8 cellular contexts compared by ENCODE assay signal in genomic region chr15:83206971-83207621, GRCh38. TPM values are rescaled to one million over a fixed set of nuclear protein-coding genes. Genes with fewer than 3 reads are reported as not detected.
A peak's percentile ranks its signal among the peaks of the same experiment; 100 is the strongest.
DNase-seq lines count a peak whose midpoint lies in the region; ATAC-seq and TF ChIP-seq lines count a peak whose summit lies in the region.

No MANE protein-coding gene starts in this region.

- H3K27ac ChIP-seq in HUES6 (ENCODE audit: low read depth, low read length) = peak overlapping the region; percentile 92

- peaks cover 27% of the 10 kb centered on the region for H3K4me1 ChIP-seq in HUES6 (ENCODE audit: control insufficient read depth, insufficient read depth, low read length)

- peaks cover 42% of the 10 kb centered on the region for H3K4me1 Mint-ChIP-seq in neural crest cell

- H3K9ac ChIP-seq in HUES6 (ENCODE audit: low read length) = peak overlapping the region; percentile 81

- no peaks in the 10 kb centered on the region for H3K9me3 ChIP-seq in HUES6 (ENCODE audit: control insufficient read depth, insufficient read depth, low read depth, low read length)

- H3K27me3 ChIP-seq in HUES6 (ENCODE audit: control insufficient read depth, insufficient read depth, low read length) = no peaks in the 10 kb centered on the region

- no peaks in the 10 kb centered on the region for H3K36me3 Mint-ChIP-seq in neural crest cell (ENCODE audit: low read depth)

- H3K9me3 Mint-ChIP-seq in neural crest cell = no peaks in the 10 kb centered on the region

- H3K4me3 ChIP-seq in HUES6 (ENCODE audit: low read depth, low read length) = peak overlapping the region; percentile 88

- peak; percentile 50 for DNase-seq in AG08395 (ENCODE audit: low spot score)
- peak; percentile 29 for DNase-seq in activated naive CD4-positive, alpha-beta T cell treated with anti-CD3 and anti-CD28 coated beads, Interleukin-2, amount 50 U/mL, for 16 hours
- DNase-seq in germinal center (ENCODE audit: low spot score) = peak; percentile 12
- peak; percentile 51 for DNase-seq in neural crest cell (ENCODE audit: low read depth, low spot score)
- no peak for DNase-seq in RKO (ENCODE audit: low spot score)

- ATAC-seq in GM18511 (IDR thresholded peaks at IDR 0.05; ENCODE audit: unreplicated experiment) = peak; percentile 28
- no peak for ATAC-seq in HG03378 (IDR thresholded peaks at IDR 0.05; ENCODE audit: unreplicated experiment)

- no peaks in the 10 kb centered on the region for H3K27me3 Mint-ChIP-seq in neural crest cell (ENCODE audit: low read depth)

- peak overlapping the region; percentile 100 for H3K4me3 Mint-ChIP-seq in neural crest cell

- no peak for TF ChIP-seq CTCF in neural crest cell (conservative IDR thresholded peaks at IDR 0.05)

- H3K36me3 ChIP-seq in HUES6 (ENCODE audit: control insufficient read depth, insufficient read depth, low read length) = no peaks in the 10 kb centered on the region

- no peak overlapping the region for H3K27ac Mint-ChIP-seq in neural crest cell (ENCODE audit: unreplicated experiment)

RNA-seq across cellular contexts. Expression of gene HDGFL3, which starts 0.5 kb away (rescaled TPM):
- total RNA-seq in neural crest cell = 127 and 130 TPM in 2 replicates
